ENCODE assay signal across 19 cellular contexts in genomic region chr19:46517471-46517870, GRCh38. TPM values are rescaled to one million over a fixed set of nuclear protein-coding genes. Genes with fewer than 3 reads are reported as not detected.
DNase-seq lines count a peak whose midpoint lies in the region; ATAC-seq and TF ChIP-seq lines count a peak whose summit lies in the region.
"Had no signal": no experiment of that assay in that cellular context is flagged by ENCODE, and none has a peak within 500 bp of the region (broad histone marks: within the 10 kb centered on the region; RNA-seq: fewer than 3 reads in every experiment).

No MANE protein-coding gene starts in this region.

- H3K79me2 ChIP-seq in neural progenitor cell (ENCODE audit: low read depth) = no peaks in the 10 kb centered on the region

- peak overlapping the region; percentile 83 for H3K4me2 ChIP-seq in BLaER1
- H3K4me2 ChIP-seq in neural progenitor cell = no peak overlapping the region

- no peaks in the 10 kb centered on the region for H3F3A ChIP-seq in neural progenitor cell (ENCODE audit: low read depth)

- H3K9ac ChIP-seq in BLaER1 (no peak overlapping the region), neural progenitor cell (no peak overlapping the region)

- POLR2A ChIA-PET in CD4-positive, alpha-beta T cell (lab: Charles Lee) = no interaction called here
- POLR2A ChIA-PET in activated CD8-positive, alpha-beta T cell treated with anti-CD3 and anti-CD28 coated beads for 36 hours (lab: Charles Lee) = interaction anchor here (0.8 kb wide), 1 partner anchor 110 kb away, joined by 3 read pairs; no protein-coding TSS in a partner anchor

- no peak for TF ChIP-seq POLR2A in GM18505 (IDR thresholded peaks at IDR 0.05; ENCODE audit: borderline replicate concordance, extremely low read depth, insufficient read depth, insufficient read length)

- no peaks in the 10 kb centered on the region for H3K36me3 ChIP-seq in BLaER1
- H3K36me3 ChIP-seq in neural progenitor cell = no peaks in the 10 kb centered on the region

- no peak overlapping the region for H2AFZ ChIP-seq in neural progenitor cell (replicated peaks)

- H4K20me1 ChIP-seq in BLaER1 (no peaks in the 10 kb centered on the region), neural progenitor cell (ENCODE audit: low read depth) (no peaks in the 10 kb centered on the region)

- H3K4me3 ChIP-seq in BLaER1 (no peak overlapping the region), neural progenitor cell (no peak overlapping the region)

- intact Hi-C loops in CD4-positive, alpha-beta T cell (cut with DNase I, micrococcal nuclease) = no loop called here
- intact Hi-C loops in activated CD8-positive, alpha-beta T cell treated with anti-CD3 and anti-CD28 coated beads for 36 hours (cut with micrococcal nuclease) = no loop called here

- H3K4me1 Mint-ChIP-seq in CD4-positive, alpha-beta T cell (ENCODE audit: low read depth) = peaks cover 50% of the 10 kb centered on the region
- H3K4me1 Mint-ChIP-seq in activated CD8-positive, alpha-beta T cell treated with anti-CD3 and anti-CD28 coated beads for 36 hours (ENCODE audit: low read depth) = peaks cover 30% of the 10 kb centered on the region
- H3K4me1 Mint-ChIP-seq in neural progenitor cell = peaks cover 8% of the 10 kb centered on the region

- no peaks in the 10 kb centered on the region for H3K36me3 Mint-ChIP-seq in CD4-positive, alpha-beta T cell (ENCODE audit: low read depth)
- no peaks in the 10 kb centered on the region for H3K36me3 Mint-ChIP-seq in activated CD8-positive, alpha-beta T cell treated with anti-CD3 and anti-CD28 coated beads for 36 hours (ENCODE audit: low read depth)
- H3K36me3 Mint-ChIP-seq in neural progenitor cell = no peaks in the 10 kb centered on the region
- H3K36me3 Mint-ChIP-seq: CD4-positive, alpha-beta memory T cell; IgD-negative memory B cell had no signal

- H3K4me3 Mint-ChIP-seq in CD4-positive, alpha-beta T cell = no peak overlapping the region
- H3K4me3 Mint-ChIP-seq in activated CD8-positive, alpha-beta T cell treated with anti-CD3 and anti-CD28 coated beads for 36 hours = no peak overlapping the region
- H3K4me3 Mint-ChIP-seq in neural progenitor cell = no peak overlapping the region
- H3K4me3 Mint-ChIP-seq: B cell; CD4-positive, alpha-beta memory T cell; IgD-negative memory B cell had no signal

- H3K27ac Mint-ChIP-seq in CD4-positive, alpha-beta T cell = peak overlapping the region; percentile 39
- peak overlapping the region; percentile 27 for H3K27ac Mint-ChIP-seq in activated CD8-positive, alpha-beta T cell treated with anti-CD3 and anti-CD28 coated beads for 36 hours
- H3K27ac Mint-ChIP-seq in neural progenitor cell = peak overlapping the region; percentile 57
- H3K27ac Mint-ChIP-seq: B cell, IgD-negative memory B cell had no signal

- H3K9me3 ChIP-seq in BLaER1 = no peaks in the 10 kb centered on the region
- no peaks in the 10 kb centered on the region for H3K9me3 ChIP-seq in CD4-positive, alpha-beta T cell (ENCODE audit: control insufficient read depth, low read length)
- H3K9me3 ChIP-seq in neural progenitor cell (ENCODE audit: low read depth) = no peaks in the 10 kb centered on the region

- no peak for DNase-seq in CD4-positive, alpha-beta T cell
- DNase-seq in activated CD8-positive, alpha-beta T cell treated with anti-CD3 and anti-CD28 coated beads for 36 hours = no peak
- DNase-seq in neural progenitor cell (ENCODE audit: low spot score) (no peak), NCI-H774 (lab: John Stamatoyannopoulos, UW) (no peak), ecto neural progenitor cell (ENCODE audit: low spot score) (no peak)
- DNase-seq: Calu3; CD4-positive, alpha-beta memory T cell; DMS79 treated with DMSO at 0.1 percent for 48 hours; GF-D8; GOT3; H7 had no signal

- H3K27me3 Mint-ChIP-seq in CD4-positive, alpha-beta T cell = peaks cover 14% of the 10 kb centered on the region
- H3K27me3 Mint-ChIP-seq in activated CD8-positive, alpha-beta T cell treated with anti-CD3 and anti-CD28 coated beads for 36 hours = peaks cover 4% of the 10 kb centered on the region
- peaks cover 5% of the 10 kb centered on the region for H3K27me3 Mint-ChIP-seq in neural progenitor cell (ENCODE audit: insufficient read depth, low read depth)

- H3K4me1 ChIP-seq in BLaER1 (peaks cover 65% of the 10 kb centered on the region), neural progenitor cell (no peaks in the 10 kb centered on the region)

- TF ChIP-seq CTCF in CD4-positive, alpha-beta T cell (IDR thresholded peaks at IDR 0.05) = no peak
- TF ChIP-seq CTCF in activated CD8-positive, alpha-beta T cell treated with anti-CD3 and anti-CD28 coated beads for 36 hours (IDR thresholded peaks at IDR 0.05) = no peak
- TF ChIP-seq CTCF in neural progenitor cell (IDR thresholded peaks at IDR 0.05) = no peak

- ATAC-seq in CD4-positive, alpha-beta T cell (ENCODE audit: poor library complexity) = no peak
- ATAC-seq in activated CD8-positive, alpha-beta T cell treated with anti-CD3 and anti-CD28 coated beads for 36 hours = no peak
- ATAC-seq in GM18505 (IDR thresholded peaks at IDR 0.05; ENCODE audit: unreplicated experiment) = no peak
- ATAC-seq: HCT116, HepG2 had no signal

- no peaks in the 10 kb centered on the region for H3K9me3 Mint-ChIP-seq in CD4-positive, alpha-beta T cell
- no peaks in the 10 kb centered on the region for H3K9me3 Mint-ChIP-seq in activated CD8-positive, alpha-beta T cell treated with anti-CD3 and anti-CD28 coated beads for 36 hours
- no peaks in the 10 kb centered on the region for H3K9me3 Mint-ChIP-seq in neural progenitor cell
- H3K9me3 Mint-ChIP-seq: IgD-negative memory B cell had no signal

- CTCF ChIA-PET in CD4-positive, alpha-beta T cell (lab: Charles Lee) = interaction anchor here (1.8 kb wide), 1 partner anchor 26 kb away, joined by 5 read pairs; no protein-coding TSS in a partner anchor
- CTCF ChIA-PET in activated CD8-positive, alpha-beta T cell treated with anti-CD3 and anti-CD28 coated beads for 36 hours (lab: Charles Lee) = interaction anchor here (1.4 to 14.4 kb wide), 8 partner anchors 10 to 153 kb away, joined by 4 to 219 read pairs (median 10); no protein-coding TSS in a partner anchor

- H3K27ac ChIP-seq in BLaER1 (peak overlapping the region; percentile 24; the same call in 1 of the 2 replicates), neural progenitor cell (no peak overlapping the region)
- H3K27ac ChIP-seq in CD4-positive, alpha-beta T cell (ENCODE audit: low read depth, low read length) = no peak overlapping the region
- H3K27ac ChIP-seq: C4-2B had no signal

- H3K27me3 ChIP-seq in BLaER1 = no peaks in the 10 kb centered on the region
- no peaks in the 10 kb centered on the region for H3K27me3 ChIP-seq in CD4-positive, alpha-beta T cell (ENCODE audit: control insufficient read depth, insufficient read depth, low read length)
- no peaks in the 10 kb centered on the region for H3K27me3 ChIP-seq in neural progenitor cell

RNA-seq across cellular contexts. Expression of gene PNMA8B, which starts 21.8 kb away (rescaled TPM):
- total RNA-seq in CD4-positive, alpha-beta T cell = under 1 TPM; 0.14 to 0.19 TPM
- total RNA-seq in activated CD8-positive, alpha-beta T cell treated with anti-CD3 and anti-CD28 coated beads for 36 hours = not detected
- 0.09 and 3.9 TPM in 2 replicates for total RNA-seq in neural progenitor cell (ENCODE audit: low replicate concordance)
- total RNA-seq: A172, Calu3, HepG2 had no signal

RNA-seq across cellular contexts. Expression of gene PNMA8A, which starts 46.1 kb away (rescaled TPM):
- not detected for total RNA-seq in CD4-positive, alpha-beta T cell
- total RNA-seq in activated CD8-positive, alpha-beta T cell treated with anti-CD3 and anti-CD28 coated beads for 36 hours = not detected
- total RNA-seq in neural progenitor cell (ENCODE audit: low replicate concordance) = 42.5 and 43.9 TPM in 2 replicates
- total RNA-seq: A172, B cell had no signal

Comparison
In these comparisons a context has a peak if more than half of its experiments do, and no peak if none do; other contexts are left out.
1. RNA of gene PNMA8A, which starts 46.1 kb away (total RNA-seq): 42.5 to 43.9 TPM in neural progenitor cell; not detected in CD4-positive, alpha-beta T cell and not detected in activated CD8-positive, alpha-beta T cell treated with anti-CD3 and anti-CD28 coated beads for 36 hours; every median in the first group is over 10 times any median in the second.
2. Peak in every context shown above with its lines, with median percentiles within 50 percentile points of each other: H3K27ac Mint-ChIP-seq.